ENCODE assay signal across 15 cellular contexts in genomic region chr6:12577124-12577845, GRCh38.
DNase-seq lines count a peak whose midpoint lies in the region; TF ChIP-seq lines count a peak whose summit lies in the region.
"Had no signal": no experiment of that assay in that cellular context is flagged by ENCODE, and none has a peak within 500 bp of the region (broad histone marks: within the 10 kb centered on the region; RNA-seq: fewer than 3 reads in every experiment).

No MANE protein-coding gene starts in this region.

- peak overlapping the region; percentile 92 for H2BK5ac ChIP-seq in mesenchymal stem cell (ENCODE audit: low read depth, low read length, poor library complexity, severe bottlenecking)

- POLR2A ChIA-PET in Caco-2 (lab: Charles Lee) (no interaction called here), RWPE1 (lab: Yijun Ruan, JAX; ENCODE audit: low non-redundant PET) (interaction anchor here (0.5 kb wide), 1 partner anchor 141 kb away, joined by 16 read pairs; no protein-coding TSS in a partner anchor)

- intact Hi-C loops in Caco-2 (cut with micrococcal nuclease; ENCODE audit: unreplicated experiment) = no loop called here

- no peak overlapping the region for H3K4me3 Mint-ChIP-seq in Caco-2 (ENCODE audit: unreplicated experiment)
- H3K4me3 Mint-ChIP-seq: T-helper 2 cell treated with Interferon-gamma antibody and Interleukin-4, amounts not matched to agents 5 μg/mL and 100 μg/mL, for 36 hours had no signal

- H3K4me2 ChIP-seq in mesenchymal stem cell (ENCODE audit: low read length, poor library complexity, severe bottlenecking) = no peak overlapping the region

- no peaks in the 10 kb centered on the region for H3K27me3 ChIP-seq in Caco-2 (replicated peaks; ENCODE audit: control insufficient read depth, insufficient read depth, low read length)
- H3K27me3 ChIP-seq in mesenchymal stem cell (ENCODE audit: control insufficient read depth in 1 of 2, insufficient read depth in 1 of 2, low read length in 2 of 2) = no peaks in the 10 kb centered on the region
- H3K27me3 ChIP-seq: gastrocnemius medialis had no signal

- CTCF ChIA-PET in Caco-2 (lab: Charles Lee) (no interaction called here), RWPE1 (lab: Yijun Ruan, JAX) (interaction anchor here (0.5 kb wide), 1 partner anchor 254 kb away, joined by 3 read pairs; no protein-coding TSS in a partner anchor)

- H2BK12ac ChIP-seq in mesenchymal stem cell (ENCODE audit: low read length in 2 of 2) = peak overlapping the region in 1 of 2 experiments; percentile 76

- no peak overlapping the region for H2BK15ac ChIP-seq in mesenchymal stem cell (ENCODE audit: low read depth, poor library complexity, severe bottlenecking)

- H3K4ac ChIP-seq in mesenchymal stem cell (ENCODE audit: low read depth in 1 of 2, low read length in 2 of 2) = no peak overlapping the region

- H4K8ac ChIP-seq in mesenchymal stem cell (ENCODE audit: low read length) = no peak overlapping the region

- 71% methylated on average over 7 of the region's 8 CpGs for WGBS in mesenchymal stem cell

- H2BK120ac ChIP-seq in mesenchymal stem cell (ENCODE audit: low read depth, low read length) = no peak overlapping the region

- H3K36me3 ChIP-seq in Caco-2 (ENCODE audit: control insufficient read depth, insufficient read depth, low read length) = no peaks in the 10 kb centered on the region
- H3K36me3 ChIP-seq in mesenchymal stem cell (ENCODE audit: control insufficient read depth in 1 of 2, insufficient read depth in 2 of 2, low read depth in 1 of 2, low read length in 2 of 2) = no peaks in the 10 kb centered on the region
- H3K36me3 ChIP-seq: gastrocnemius medialis had no signal

- H3K9me3 ChIP-seq in Caco-2 (peaks cover 6% of the 10 kb centered on the region; the same call in 1 of the 2 replicates), mesenchymal stem cell (ENCODE audit: control insufficient read depth, low read length) (no peaks in the 10 kb centered on the region)
- H3K9me3 ChIP-seq: gastrocnemius medialis had no signal

- peak overlapping the region; percentile 36 for H2AFZ ChIP-seq in mesenchymal stem cell (ENCODE audit: low read depth, low read length)

- H2AK5ac ChIP-seq in mesenchymal stem cell (ENCODE audit: low read length, severe bottlenecking) = peak overlapping the region; percentile 90

- no peaks in the 10 kb centered on the region for H3K27me3 Mint-ChIP-seq in Caco-2 (ENCODE audit: insufficient read depth, unreplicated experiment)

- no peaks in the 10 kb centered on the region for H3K79me1 ChIP-seq in mesenchymal stem cell (replicated peaks; ENCODE audit: low read length, poor library complexity, severe bottlenecking)

- H3K4me3 ChIP-seq in Caco-2 (ENCODE audit: low read depth, low read length) = no peak overlapping the region
- H3K4me3 ChIP-seq in mesenchymal stem cell (ENCODE audit: insufficient read depth in 1 of 2, low read depth in 1 of 2, low read length in 2 of 2) = no peak overlapping the region
- H3K4me3 ChIP-seq: gastrocnemius medialis had no signal

- no peaks in the 10 kb centered on the region for H3K36me3 Mint-ChIP-seq in Caco-2 (ENCODE audit: insufficient read depth, unreplicated experiment)

- DNase-seq in Caco-2 (peak in 1 of 2 experiments; percentile 16), RWPE1 (ENCODE audit: low spot score) (peak; percentile 26), epithelial cell of prostate (ENCODE audit: low read depth, low spot score) (no peak), mesenchymal stem cell (peak; percentile 33), NCI-H748 treated with DMSO at 0.1 percent for 48 hours (lab: John Stamatoyannopoulos, UW) (no peak), DMS79 treated with DMSO at 0.1 percent for 48 hours (lab: John Stamatoyannopoulos, UW) (no peak)
- DNase-seq in stimulated activated CD4-positive, alpha-beta T cell treated with anti-CD3 and anti-CD28 coated beads, Interleukin-12 subunit alpha, Interleukin-12 subunit beta, amount 100 ng/mL, for 4 hours = no peak
- DNase-seq in activated naive CD4-positive, alpha-beta T cell treated with anti-CD3 and anti-CD28 coated beads, Interleukin-2, amount 50 U/mL, for 16 hours = no peak
- DNase-seq: activated CD4-positive, alpha-beta T cell treated with anti-CD3 and anti-CD28 coated beads for 48 hours; activated T-cell treated with anti-CD3 and anti-CD28 coated beads, Interleukin-2, amount 50 U/mL, for 1 hour; gastrocnemius medialis; NCI-H2107; NCI-H82; SHP77 had no signal

- H3K23ac ChIP-seq in mesenchymal stem cell (ENCODE audit: low read length in 2 of 2) = no peak overlapping the region

- no peak overlapping the region for H4K91ac ChIP-seq in mesenchymal stem cell (ENCODE audit: low read length)

- H3K4me1 ChIP-seq in Caco-2 (peaks cover 46% of the 10 kb centered on the region), mesenchymal stem cell (ENCODE audit: control insufficient read depth, insufficient read depth, low read depth, low read length) (peaks cover 5% of the 10 kb centered on the region)
- H3K4me1 ChIP-seq: gastrocnemius medialis had no signal

- peak overlapping the region; percentile 81 for H3K27ac ChIP-seq in RWPE1
- peak overlapping the region; percentile 77 for H3K27ac ChIP-seq in epithelial cell of prostate
- H3K27ac ChIP-seq in mesenchymal stem cell (ENCODE audit: low read length, poor library complexity, severe bottlenecking) = peak overlapping the region; percentile 93
- H3K27ac ChIP-seq: gastrocnemius medialis had no signal

- peaks cover 35% of the 10 kb centered on the region for H3K4me1 Mint-ChIP-seq in Caco-2 (ENCODE audit: low read depth, unreplicated experiment)

- H3K9ac ChIP-seq in mesenchymal stem cell (ENCODE audit: low read length) = no peak overlapping the region

- BruUV-seq in Caco-2 (replicated peaks; lab: Mats Ljungman, UMichigan) = no TSS peak

- peak overlapping the region; percentile 31 for H3K27ac Mint-ChIP-seq in Caco-2 (ENCODE audit: unreplicated experiment)
- H3K27ac Mint-ChIP-seq: T-helper 2 cell treated with Interferon-gamma antibody and Interleukin-4, amounts not matched to agents 5 μg/mL and 100 μg/mL, for 36 hours had no signal

- TF ChIP-seq CTCF in Caco-2 (IDR thresholded peaks at IDR 0.05; ENCODE audit: insufficient read depth in 1 of 2, low read depth in 1 of 2, low read length in 1 of 2, severe bottlenecking in 1 of 2, unreplicated experiment in 1 of 2) (no peak), RWPE1 (conservative IDR thresholded peaks at IDR 0.05; ENCODE audit: low read depth) (no peak)

- peak overlapping the region; percentile 18 to 88 for H3K18ac ChIP-seq in mesenchymal stem cell (ENCODE audit: low read depth in 1 of 2, low read length in 2 of 2)

- peaks cover 18% of the 10 kb centered on the region for H3K9me3 Mint-ChIP-seq in Caco-2 (ENCODE audit: unreplicated experiment)
- H3K9me3 Mint-ChIP-seq: T-helper 2 cell treated with Interferon-gamma antibody and Interleukin-4, amounts not matched to agents 5 μg/mL and 100 μg/mL, for 36 hours had no signal

- peak overlapping the region in 1 of 2 experiments; percentile 98 for H3K14ac ChIP-seq in mesenchymal stem cell (ENCODE audit: low read length in 2 of 2)

Comparison
In these comparisons a context has a peak if more than half of its experiments do, and no peak if none do; other contexts are left out.
1. DNase-seq: peak in RWPE1 (single experiment) and mesenchymal stem cell (single experiment); none in epithelial cell of prostate (single experiment), stimulated activated CD4-positive, alpha-beta T cell treated with anti-CD3 and anti-CD28 coated beads, Interleukin-12 subunit alpha, Interleukin-12 subunit beta, amount 100 ng/mL, for 4 hours (single experiment), activated naive CD4-positive, alpha-beta T cell treated with anti-CD3 and anti-CD28 coated beads, Interleukin-2, amount 50 U/mL, for 16 hours (single experiment), NCI-H748 treated with DMSO at 0.1 percent for 48 hours (single experiment) and DMS79 treated with DMSO at 0.1 percent for 48 hours (single experiment).
2. Peak in every context shown above with its lines, with median percentiles within 50 percentile points of each other: H3K27ac ChIP-seq.